ENCODE assay signal across 8 cellular contexts in the genomic region with DNA sequence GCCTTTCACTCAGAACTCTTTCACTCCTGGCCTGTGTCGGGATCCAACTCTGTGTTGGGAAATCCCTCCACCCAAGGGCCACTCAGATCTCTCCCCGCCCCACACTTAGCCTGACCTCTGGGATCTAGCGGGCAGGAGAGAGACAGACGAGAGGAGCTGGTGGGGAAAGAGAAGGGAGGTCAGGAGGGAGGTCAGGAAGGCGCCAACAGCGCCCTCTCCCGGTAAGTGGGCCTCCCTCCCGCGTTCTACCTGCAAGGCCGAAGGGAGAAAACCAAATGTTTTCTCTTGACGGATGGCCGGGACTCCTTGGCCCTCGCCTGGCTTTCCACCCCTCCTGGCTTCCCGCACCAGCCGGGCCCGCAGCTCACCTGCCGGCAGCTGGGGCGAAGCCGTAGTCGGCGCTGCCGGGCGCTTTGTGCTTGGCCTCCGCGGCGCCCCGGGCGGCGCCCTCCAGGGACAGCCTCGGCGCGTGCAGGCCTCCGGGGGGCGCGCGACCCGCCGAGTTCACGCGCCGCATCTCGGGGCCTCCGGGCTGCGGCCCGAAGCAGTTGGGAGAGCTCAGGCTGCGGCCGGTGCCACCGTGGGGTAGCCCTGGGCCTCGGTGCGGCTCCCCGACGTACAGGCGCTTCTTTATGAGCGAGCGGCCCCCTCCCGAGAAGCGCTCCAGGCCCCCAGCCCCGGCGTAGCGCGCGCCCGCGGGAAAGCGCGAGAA. TPM values are rescaled to one million over a fixed set of nuclear protein-coding genes. Genes with fewer than 3 reads are reported as not detected.
A peak's percentile ranks its signal among the peaks of the same experiment; 100 is the strongest.
DNase-seq lines count a peak whose midpoint lies in the region; ATAC-seq, FAIRE-seq and TF ChIP-seq lines count a peak whose summit lies in the region.

No MANE protein-coding gene starts in this region.

- no peak overlapping the region for H3K14ac ChIP-seq in H1 (ENCODE audit: insufficient read length)

- H3K27me3 ChIP-seq in H1 (replicated peaks in 1 of 4; ENCODE audit: control insufficient read depth in 3 of 4, extremely low read depth in 1 of 4, insufficient read depth in 3 of 4, low read length in 3 of 4) (no peaks in the 10 kb centered on the region; a peak in 2 of 7 replicates), mucosa of rectum (ENCODE audit: control insufficient read depth in 2 of 2, insufficient read depth in 2 of 2, low read length in 2 of 2) (no peaks in the 10 kb centered on the region)

- peak overlapping the region; percentile 78 for H3K27ac Mint-ChIP-seq in activated CD8-positive, alpha-beta T cell treated with anti-CD3 and anti-CD28 coated beads for 36 hours

- H3K23me2 ChIP-seq in H1 (ENCODE audit: low read depth, low read length), result no peaks in the 10 kb centered on the region; the same call in 1 of the 2 replicates

- peak overlapping the region; percentile 84; the same call in 1 of the 2 replicates for H4K8ac ChIP-seq in H1 (ENCODE audit: extremely low read depth, insufficient read depth, low read length)

- H3K56ac ChIP-seq in H1 (replicated peaks; ENCODE audit: insufficient read length, low read depth, low read length), result no peak overlapping the region

- no peaks in the 10 kb centered on the region for H3K27me3 Mint-ChIP-seq in activated CD8-positive, alpha-beta T cell treated with anti-CD3 and anti-CD28 coated beads for 36 hours

- H3K27ac ChIP-seq in H1 (ENCODE audit: low read depth, low read length) (no peak overlapping the region), mucosa of rectum (ENCODE audit: low read depth in 2 of 2, low read length in 2 of 2) (peak overlapping the region; percentile 72 to 78)

- H3K4ac ChIP-seq in H1 (replicated peaks; ENCODE audit: insufficient read length, low read depth, low read length), result no peak overlapping the region

- H3K9ac ChIP-seq in H1 (replicated peaks in 1 of 4; ENCODE audit: extremely low read depth in 1 of 4, low read depth in 3 of 4, low read length in 3 of 4) (peak overlapping the region in 2 of 4 experiments; percentile 23 to 25; a peak in 2 of 7 replicates), mucosa of rectum (ENCODE audit: low read depth in 1 of 2, low read length in 2 of 2) (peak overlapping the region in 1 of 2 donors; percentile 57)

- TF ChIP-seq RAD21 in H1 (IDR thresholded peaks at IDR 0.05 in 1 of 2, conservative IDR thresholded peaks at IDR 0.05 in 1 of 2; ENCODE audit: low read depth in 2 of 2, low read length in 2 of 2), result peak; percentile 52 to 58

- H2BK15ac ChIP-seq in H1 (ENCODE audit: low read length), result no peak overlapping the region

- CTCF ChIA-PET in activated CD8-positive, alpha-beta T cell treated with anti-CD3 and anti-CD28 coated beads for 36 hours (lab: Charles Lee), result interaction anchor here (0.6 to 3.3 kb wide), 77 partner anchors 8 to 884 kb away, joined by 3 to 50 read pairs (median 4); a partner anchor contains a TSS
- CTCF ChIA-PET in H1 (lab: Charles Lee; ENCODE audit: partially characterized antibody), result interaction anchor here (0.6 to 7.3 kb wide), 42 partner anchors 9 to 786 kb away, joined by 3 to 119 read pairs (median 7); a partner anchor contains a TSS

- peaks cover 9 to 22% of the 10 kb centered on the region in 2 experiments for H4K20me1 ChIP-seq in H1 (replicated peaks in 1 of 2; ENCODE audit: control insufficient read depth in 1 of 2, insufficient read depth in 2 of 2, low read length in 2 of 2)

- H2BK12ac ChIP-seq in H1 (ENCODE audit: low read depth, low read length), result no peak overlapping the region

- H3K4me1 ChIP-seq in H1 (replicated peaks in 1 of 4; ENCODE audit: control insufficient read depth in 3 of 4, insufficient read depth in 4 of 4, low read length in 3 of 4), result peaks cover 1 to 9% (median 4%) of the 10 kb centered on the region in 4 experiments; a peak in 6 of 7 replicates
- peaks cover 30 to 41% of the 10 kb centered on the region in 2 donors for H3K4me1 ChIP-seq in mucosa of rectum (ENCODE audit: control insufficient read depth in 2 of 2, insufficient read depth in 2 of 2, low read length in 2 of 2)

- WGBS in H1 (ENCODE audit: extremely low coverage in 1 of 2, insufficient coverage in 1 of 2, insufficient read length in 1 of 2, insufficient replicate concordance in 2 of 2, low coverage in 1 of 2, low lambda C conversion rate in 2 of 2, missing lambda C conversion rate in 1 of 2), 2 experiments, result 19% methylated on average over 56 of the region's 66 CpGs; no CpG with 5 or more reads in 1 of the 2 experiments

- no peak for TF ChIP-seq EP300 in H1 (IDR thresholded peaks at IDR 0.05; ENCODE audit: borderline replicate concordance in 1 of 2, low read depth in 2 of 2, low read length in 2 of 2)

- no peak overlapping the region for H3K18ac ChIP-seq in H1 (ENCODE audit: extremely low read depth, low read length)

- H4K91ac ChIP-seq in H1 (replicated peaks; ENCODE audit: insufficient read length, low read length), result no peak overlapping the region

- no peaks in the 10 kb centered on the region; a peak in 1 of 4 replicates for H3K79me2 ChIP-seq in H1 (ENCODE audit: control insufficient read depth in 1 of 2, insufficient read depth in 2 of 2, low read length in 2 of 2)

- POLR2A ChIA-PET in activated CD8-positive, alpha-beta T cell treated with anti-CD3 and anti-CD28 coated beads for 36 hours (lab: Charles Lee), result interaction anchor here (0.5 to 2.1 kb wide), 12 partner anchors 8 to 370 kb away, joined by 3 to 6 read pairs (median 3); a partner anchor contains a TSS
- POLR2A ChIA-PET in H1 (lab: Charles Lee; ENCODE audit: partially characterized antibody), result interaction anchor here (0.8 to 6.6 kb wide), 14 partner anchors 9 to 66 kb away, joined by 3 to 50 read pairs (median 4); a partner anchor contains a TSS

- TF ChIP-seq CTCF in GM13977 (IDR thresholded peaks at IDR 0.05; ENCODE audit: extremely low read depth, insufficient read depth, missing control alignments) (peak; percentile 88), H1 (IDR thresholded peaks at IDR 0.05; ENCODE audit: control extremely low read depth in 1 of 3, insufficient read depth in 1 of 3, low read depth in 1 of 3, low read length in 3 of 3) (peak in 2 of 3 experiments; percentile 70 to 89; a peak in 3 of 4 replicates)
- TF ChIP-seq CTCF in activated CD8-positive, alpha-beta T cell treated with anti-CD3 and anti-CD28 coated beads for 36 hours (IDR thresholded peaks at IDR 0.05), result peak; percentile 99

- H3K36me3 Mint-ChIP-seq in activated CD8-positive, alpha-beta T cell treated with anti-CD3 and anti-CD28 coated beads for 36 hours (ENCODE audit: low read depth), result no peaks in the 10 kb centered on the region

- no peak overlapping the region for H2BK5ac ChIP-seq in H1 (ENCODE audit: low read depth, low read length)

- H2BK20ac ChIP-seq in H1 (ENCODE audit: low read length), result no peak overlapping the region

- H2AK5ac ChIP-seq in H1 (ENCODE audit: low read depth, low read length), result no peak overlapping the region

- DNase-seq in GM13977 (ENCODE audit: low spot score) (peak; percentile 91), HuH-7.5 (ENCODE audit: low spot score) (peak; percentile 77), H1 (ENCODE audit: low read depth in 1 of 2, low spot score in 2 of 2) (peak; percentile 51 to 93), NCI-H2171 treated with DMSO at 0.1 percent for 48 hours (lab: John Stamatoyannopoulos, UW) (no peak), RCC 7860 (ENCODE audit: low spot score) (no peak)
- DNase-seq in activated CD8-positive, alpha-beta T cell treated with anti-CD3 and anti-CD28 coated beads for 36 hours, result peak; percentile 86
- DNase-seq in stimulated activated CD8-positive, alpha-beta memory T cell treated with anti-CD3 and anti-CD28 coated beads, Interleukin-7, amount 100 ng/mL, for 1 hour (ENCODE audit: low read depth in 2 of 2), result peak; percentile 35 to 44

- no peak for FAIRE-seq in H1 (lab: Jason Lieb, UNC)
- no peak for FAIRE-seq in RCC 7860 (lab: Jason Lieb, UNC)

- H3K4me3 ChIP-seq in H1 (ENCODE audit: extremely low read depth in 1 of 4, insufficient read depth in 2 of 4, low read depth in 3 of 4, low read length in 4 of 4) (peak overlapping the region; percentile 3 to 57 (median 32); a peak in 6 of 8 replicates), mucosa of rectum (ENCODE audit: low read length in 2 of 2) (peak overlapping the region; percentile 2 to 41)

- H3K36me3 ChIP-seq in H1 (ENCODE audit: control insufficient read depth in 2 of 4, insufficient read depth in 4 of 4, low read length in 3 of 4), result peaks cover 5 to 25% (median 19%) of the 10 kb centered on the region in 4 experiments; a peak in 6 of 8 replicates
- H3K36me3 ChIP-seq in mucosa of rectum (ENCODE audit: control insufficient read depth in 2 of 2, insufficient read depth in 2 of 2, low read length in 2 of 2), result peaks cover 8 to 10% of the 10 kb centered on the region in 2 donors

- H3K4me1 Mint-ChIP-seq in activated CD8-positive, alpha-beta T cell treated with anti-CD3 and anti-CD28 coated beads for 36 hours (ENCODE audit: low read depth), result peaks cover 26% of the 10 kb centered on the region

- peak; percentile 76 for ATAC-seq in activated CD8-positive, alpha-beta T cell treated with anti-CD3 and anti-CD28 coated beads for 36 hours

- H2BK120ac ChIP-seq in H1 (replicated peaks; ENCODE audit: low read depth, low read length), result no peak overlapping the region

- no peak overlapping the region for H3K23ac ChIP-seq in H1 (ENCODE audit: insufficient read length)

- no peaks in the 10 kb centered on the region for H3K79me1 ChIP-seq in H1 (ENCODE audit: low read depth, low read length)

- no peak overlapping the region for H2AFZ ChIP-seq in H1 (ENCODE audit: low read length)

- in situ Hi-C loops in GM13977 (cut with MboI; ENCODE audit: low pct_unique_long_range_greater_than_20kb, low sequenced_read_pairs, unreplicated experiment), result no loop called here

- H3K9me3 ChIP-seq in H1 (ENCODE audit: insufficient read depth in 2 of 2, low read depth in 1 of 2, low read length in 1 of 2) (no peaks in the 10 kb centered on the region), mucosa of rectum (ENCODE audit: control insufficient read depth in 2 of 2, low read length in 2 of 2) (no peaks in the 10 kb centered on the region)

- H4K5ac ChIP-seq in H1 (ENCODE audit: insufficient read length, low read depth, low read length), result no peak overlapping the region

- intact Hi-C loops in activated CD8-positive, alpha-beta T cell treated with anti-CD3 and anti-CD28 coated beads for 36 hours (cut with micrococcal nuclease), result loop anchor here (5.0 kb wide), 1 partner anchor 37 kb away; no protein-coding TSS in a partner anchor

- H3K4me3 Mint-ChIP-seq in activated CD8-positive, alpha-beta T cell treated with anti-CD3 and anti-CD28 coated beads for 36 hours, result peak overlapping the region; percentile 71

- H3K4me2 ChIP-seq in H1 (ENCODE audit: insufficient read depth in 1 of 2, low read depth in 2 of 2, low read length in 2 of 2), result peak overlapping the region; percentile 8 to 66; a peak in 3 of 4 replicates

- H3K9me3 Mint-ChIP-seq in activated CD8-positive, alpha-beta T cell treated with anti-CD3 and anti-CD28 coated beads for 36 hours, result no peaks in the 10 kb centered on the region

- TF ChIP-seq POLR2A in H1 (IDR thresholded peaks at IDR 0.05; ENCODE audit: control extremely low read depth in 1 of 2, low read depth in 2 of 2, low read length in 2 of 2), result no peak

RNA-seq across cellular contexts. Expression of a gene that starts 38.2 kb away (rescaled TPM):
- total RNA-seq in activated CD8-positive, alpha-beta T cell treated with anti-CD3 and anti-CD28 coated beads for 36 hours, result under 1 TPM; 0.13 to 0.18 TPM
- 62.2 and 64.0 TPM in 2 replicates for total RNA-seq in H1 (2021; fragmentation: NEBNext Ultra II Directional; extraction: Animal tissue kit (Norgen Biotek cat#: 25700))
- 31.5 and 33.8 TPM in 2 replicates for polyA plus RNA-seq in H1 (2011; rRNA removed)
- 19.4 TPM for polyA plus RNA-seq in H1 (2011; cell fraction: cytosol; rRNA removed)
- 20.4 TPM for polyA plus RNA-seq in H1 (2011; cell fraction: nucleus; rRNA removed)
- polyA plus RNA-seq in H1 (2012, experiment 1 of 2), result 43.4 to 53.5 TPM (median 48.5 TPM) in 4 replicates
- 48.0 TPM for polyA plus RNA-seq in H1 (2012, experiment 2 of 2)
- polyA plus RNA-seq in H1 (2013, experiment 1 of 2), result 38.7 TPM
- 37.7 TPM for polyA plus RNA-seq in H1 (2013, experiment 2 of 2)
- polyA minus RNA-seq in H1 (2011; rRNA and poly(A)+ RNA removed), result 7.2 and 7.4 TPM in 2 replicates
- polyA minus RNA-seq in H1 (2011; cell fraction: cytosol; rRNA and poly(A)+ RNA removed), result 24.7 TPM
- polyA minus RNA-seq in H1 (2011; cell fraction: nucleus; rRNA and poly(A)+ RNA removed), result 17.3 TPM

RNA-seq across cellular contexts. Expression of a gene that starts 53.9 kb away (rescaled TPM):
- total RNA-seq in activated CD8-positive, alpha-beta T cell treated with anti-CD3 and anti-CD28 coated beads for 36 hours, result 10 to 100 TPM; 40.0 to 42.3 TPM
- total RNA-seq in H1 (2021; fragmentation: NEBNext Ultra II Directional; extraction: Animal tissue kit (Norgen Biotek cat#: 25700)), result 32.7 and 34.0 TPM in 2 replicates
- polyA plus RNA-seq in H1 (2011; rRNA removed), result 32.2 and 36.6 TPM in 2 replicates
- polyA plus RNA-seq in H1 (2011; cell fraction: cytosol; rRNA removed), result 34.4 TPM
- polyA plus RNA-seq in H1 (2011; cell fraction: nucleus; rRNA removed), result 28.5 TPM
- polyA plus RNA-seq in H1 (2012, experiment 1 of 2), result 19.8 to 23.7 TPM (median 21.9 TPM) in 4 replicates
- 11.4 TPM for polyA plus RNA-seq in H1 (2012, experiment 2 of 2)
- polyA plus RNA-seq in H1 (2013, experiment 1 of 2), result 19.7 TPM
- polyA plus RNA-seq in H1 (2013, experiment 2 of 2), result 21.2 TPM
- 53.9 and 78.5 TPM in 2 replicates for polyA minus RNA-seq in H1 (2011; rRNA and poly(A)+ RNA removed)
- polyA minus RNA-seq in H1 (2011; cell fraction: cytosol; rRNA and poly(A)+ RNA removed), result 23.5 TPM
- polyA minus RNA-seq in H1 (2011; cell fraction: nucleus; rRNA and poly(A)+ RNA removed), result 35.5 TPM

Comparison
In these comparisons a context has a peak if more than half of its experiments do, and no peak if none do; other contexts are left out.
1. DNase-seq: peak in GM13977 (single experiment), HuH-7.5 (single experiment), activated CD8-positive, alpha-beta T cell treated with anti-CD3 and anti-CD28 coated beads for 36 hours (single experiment), H1 (2 of 2) and stimulated activated CD8-positive, alpha-beta memory T cell treated with anti-CD3 and anti-CD28 coated beads, Interleukin-7, amount 100 ng/mL, for 1 hour (2 of 2); none in NCI-H2171 treated with DMSO at 0.1 percent for 48 hours (single experiment) and RCC 7860 (single experiment).
2. RNA of a gene that starts 38.2 kb away (total RNA-seq): 62.2 to 64.0 TPM in H1; 0.13 to 0.18 TPM in activated CD8-positive, alpha-beta T cell treated with anti-CD3 and anti-CD28 coated beads for 36 hours; every median in the first group is over 10 times any median in the second.
3. Peak in every context shown above with its lines, with median percentiles within 50 percentile points of each other: CTCF ChIP-seq.